Comparison of ENCODE assay signal across 24 cellular contexts in genomic region chr10:88933584-88933983, GRCh38. TPM values are rescaled to one million over a fixed set of nuclear protein-coding genes. Genes with fewer than 3 reads are reported as not detected.
"Had no signal": no experiment of that assay in that cellular context is flagged by ENCODE, and none has a peak within 500 bp of the region (broad histone marks: within the 10 kb centered on the region; RNA-seq: fewer than 3 reads in every experiment).

No MANE protein-coding gene starts in this region.

- H3K27ac ChIP-seq: brain microvascular endothelial cell, left lung, right lobe of liver, tibial nerve had no signal

- H3K4me3 ChIP-seq: left lung, lung, right lobe of liver, tibial nerve had no signal

- H3K9me3 ChIP-seq: left lung, right lobe of liver, tibial nerve had no signal

- H3K27me3 ChIP-seq: brain microvascular endothelial cell, left lung, right lobe of liver, tibial nerve had no signal

- ATAC-seq: activated T-helper 17 cell treated with anti-CD3 and anti-CD28 coated beads, Interleukin-2, amount 50 U/mL, for 72 hours; esophagus mucosa; left lung; natural killer cell; right lobe of liver; stimulated activated memory B cell treated with anti-CD40 and anti-IgM and Interleukin-4, amounts not matched to agents 10 μg/mL and 1 μg/mL and 100 μg/mL, for 72 hours; stimulated activated naive CD8-positive, alpha-beta T cell treated with anti-CD3 and anti-CD28 coated beads, Interleukin-15, amount 100 ng/mL, for 72 hours had no signal

- DNase-seq: activated CD4-positive, alpha-beta memory T cell treated with anti-CD3 and anti-CD28 coated beads for 36 hours; activated CD4-positive, alpha-beta T cell treated with anti-CD3 and anti-CD28 coated beads for 48 hours; activated CD8-positive, alpha-beta memory T cell treated with anti-CD3 and anti-CD28 coated beads, Interleukin-2, amount 50 U/mL, for 48 hours; activated T-cell treated with anti-CD3 and anti-CD28 coated beads, Interleukin-2, amount 50 U/mL, for 24 hours; brain microvascular endothelial cell; endodermal cell; glutamatergic neuron; left lung; mesendoderm; natural killer cell; posterior cingulate gyrus; right lobe of liver; small intestine; stimulated activated CD4-positive, alpha-beta T cell treated with anti-CD3 and anti-CD28 coated beads, Interleukin-1b, Interleukin-23, amount 100 ng/mL, for 48 hours; stimulated activated CD4-positive, alpha-beta T cell treated with anti-CD3 and anti-CD28 coated beads, Interleukin-4, amount 100 ng/mL, for 4 hours; stimulated activated CD8-positive, alpha-beta memory T cell treated with anti-CD3 and anti-CD28 coated beads, Interleukin-4, amount 100 ng/mL, for 48 hours; stimulated activated naive CD8-positive, alpha-beta T cell treated with anti-CD3 and anti-CD28 coated beads, Interleukin-15, amount 100 ng/mL, for 72 hours; SW 1271; T-helper 9 cell had no signal

RNA-seq across cellular contexts. Expression of gene ACTA2, which starts 19.0 kb away (rescaled TPM):
- total RNA-seq: endodermal cell had no signal
